12 cellular contexts compared by ENCODE assay signal in genomic region chr7:100484636-100485114, GRCh38. TPM values are rescaled to one million over a fixed set of nuclear protein-coding genes. Genes with fewer than 3 reads are reported as not detected.
DNase-seq lines count a peak whose midpoint lies in the region; ATAC-seq and TF ChIP-seq lines count a peak whose summit lies in the region.
"Had no signal": no experiment of that assay in that cellular context is flagged by ENCODE, and none has a peak within 500 bp of the region (broad histone marks: within the 10 kb centered on the region; RNA-seq: fewer than 3 reads in every experiment).

No MANE protein-coding gene starts in this region.

- intact Hi-C loops in activated CD8-positive, alpha-beta T cell treated with anti-CD3 and anti-CD28 coated beads for 36 hours (cut with micrococcal nuclease): no loop called here
- intact Hi-C loops in testis (cut with DNase I; ENCODE audit: low total_unique reads): loop anchor here (5.0 kb wide), 1 partner anchor 73 kb away; no protein-coding TSS in a partner anchor

- no peaks in the 10 kb centered on the region for H3K36me3 Mint-ChIP-seq in activated naive CD4-positive, alpha-beta T cell treated with anti-CD3 and anti-CD28 coated beads, Interleukin-2, amount 50 U/mL, for 24 hours
- no peaks in the 10 kb centered on the region for H3K36me3 Mint-ChIP-seq in activated CD8-positive, alpha-beta T cell treated with anti-CD3 and anti-CD28 coated beads for 36 hours (ENCODE audit: low read depth)

- TF ChIP-seq POLR2A in testis (IDR thresholded peaks at IDR 0.05): no peak

- POLR2A ChIA-PET in activated CD8-positive, alpha-beta T cell treated with anti-CD3 and anti-CD28 coated beads for 36 hours (lab: Charles Lee): interaction anchor here (1.7 kb wide), 1 partner anchor 61 kb away, joined by 7 read pairs; no protein-coding TSS in a partner anchor

- no peak for ATAC-seq in activated CD8-positive, alpha-beta T cell treated with anti-CD3 and anti-CD28 coated beads for 36 hours
- no peak for ATAC-seq in GM18868 (IDR thresholded peaks at IDR 0.05; ENCODE audit: unreplicated experiment)

- H3K36me3 ChIP-seq in iPS-18a (ENCODE audit: control insufficient read depth, low read depth, low read length) (no peaks in the 10 kb centered on the region), testis (ENCODE audit: low read depth, missing control alignments) (no peaks in the 10 kb centered on the region)

- H3K4me1 ChIP-seq in iPS-18a (ENCODE audit: control insufficient read depth, low read depth, low read length) (peaks cover 16% of the 10 kb centered on the region), testis (peaks cover 32% of the 10 kb centered on the region)

- H3K4me1 Mint-ChIP-seq in activated naive CD4-positive, alpha-beta T cell treated with anti-CD3 and anti-CD28 coated beads, Interleukin-2, amount 50 U/mL, for 24 hours: peaks cover 11% of the 10 kb centered on the region
- H3K4me1 Mint-ChIP-seq in activated CD8-positive, alpha-beta T cell treated with anti-CD3 and anti-CD28 coated beads for 36 hours (ENCODE audit: low read depth): peaks cover 12% of the 10 kb centered on the region

- CTCF ChIA-PET in activated CD8-positive, alpha-beta T cell treated with anti-CD3 and anti-CD28 coated beads for 36 hours (lab: Charles Lee): interaction anchor here (0.7 to 1.6 kb wide), 2 partner anchors 16 to 75 kb away, joined by 3 to 6 read pairs; no protein-coding TSS in a partner anchor

- DNase-seq in activated naive CD4-positive, alpha-beta T cell treated with Interleukin-2 at 50 U/mL for 16 hours: no peak
- no peak for DNase-seq in activated CD8-positive, alpha-beta T cell treated with anti-CD3 and anti-CD28 coated beads for 36 hours
- DNase-seq in testis (no peak), pons (ENCODE audit: low spot score) (no peak), mucosa of gallbladder (ENCODE audit: low spot score) (no peak)
- DNase-seq: activated CD8-positive, alpha-beta memory T cell treated with anti-CD3 and anti-CD28 coated beads for 24 hours; cerebellar nuclear complex; NCI-H1694 had no signal

- H3K4me3 Mint-ChIP-seq in activated naive CD4-positive, alpha-beta T cell treated with anti-CD3 and anti-CD28 coated beads, Interleukin-2, amount 50 U/mL, for 24 hours: peak overlapping the region; percentile 23
- peak overlapping the region; percentile 7 for H3K4me3 Mint-ChIP-seq in activated CD8-positive, alpha-beta T cell treated with anti-CD3 and anti-CD28 coated beads for 36 hours

- TF ChIP-seq CTCF in activated CD8-positive, alpha-beta T cell treated with anti-CD3 and anti-CD28 coated beads for 36 hours (IDR thresholded peaks at IDR 0.05): no peak
- TF ChIP-seq CTCF in testis (IDR thresholded peaks at IDR 0.05): no peak

- H3K9me3 ChIP-seq in iPS-18a (ENCODE audit: control insufficient read depth, low read depth, low read length) (no peaks in the 10 kb centered on the region), testis (no peaks in the 10 kb centered on the region)

- H3K27ac ChIP-seq in iPS-18a (ENCODE audit: low read length) (no peak overlapping the region), testis (peak overlapping the region; percentile 74 to 85)
- H3K27ac ChIP-seq: C4-2B had no signal

- H3K27me3 ChIP-seq in iPS-18a (ENCODE audit: control insufficient read depth, insufficient read depth, low read length) (no peaks in the 10 kb centered on the region), testis (no peaks in the 10 kb centered on the region)

- H3K27me3 Mint-ChIP-seq in activated naive CD4-positive, alpha-beta T cell treated with anti-CD3 and anti-CD28 coated beads, Interleukin-2, amount 50 U/mL, for 24 hours: no peaks in the 10 kb centered on the region
- no peaks in the 10 kb centered on the region for H3K27me3 Mint-ChIP-seq in activated CD8-positive, alpha-beta T cell treated with anti-CD3 and anti-CD28 coated beads for 36 hours

- WGBS in testis, 2 donors: 50 to 79% methylated on average over 8 of the region's 8 CpGs

- H3K4me3 ChIP-seq in iPS-18a (ENCODE audit: low read length): peak overlapping the region; percentile 78
- peak overlapping the region; percentile 66 to 72 for H3K4me3 ChIP-seq in testis

- H3K27ac Mint-ChIP-seq in activated naive CD4-positive, alpha-beta T cell treated with anti-CD3 and anti-CD28 coated beads, Interleukin-2, amount 50 U/mL, for 24 hours: peak overlapping the region; percentile 3
- H3K27ac Mint-ChIP-seq in activated CD8-positive, alpha-beta T cell treated with anti-CD3 and anti-CD28 coated beads for 36 hours: no peak overlapping the region

- H3K9me3 Mint-ChIP-seq in activated naive CD4-positive, alpha-beta T cell treated with anti-CD3 and anti-CD28 coated beads, Interleukin-2, amount 50 U/mL, for 24 hours: no peaks in the 10 kb centered on the region
- no peaks in the 10 kb centered on the region for H3K9me3 Mint-ChIP-seq in activated CD8-positive, alpha-beta T cell treated with anti-CD3 and anti-CD28 coated beads for 36 hours

- H3K9ac ChIP-seq in iPS-18a (ENCODE audit: low read length): no peak overlapping the region

RNA-seq across cellular contexts. Expression of gene NYAP1, which starts 0.9 kb away (rescaled TPM):
- under 1 TPM; 0.32 to 0.38 TPM for total RNA-seq in activated CD8-positive, alpha-beta T cell treated with anti-CD3 and anti-CD28 coated beads for 36 hours
- total RNA-seq in testis: 10 to 100 TPM; 24.7 to 27.3 TPM
- 15.7 TPM for polyA plus RNA-seq in testis (ENCODE audit: insufficient read depth, low read depth, low replicate concordance)
- total RNA-seq in mucosa of gallbladder: 1.2 TPM

RNA-seq across cellular contexts. Expression of gene TSC22D4, which starts 5.7 kb away (rescaled TPM):
- 10 to 100 TPM; 92.6 to 94.2 TPM for total RNA-seq in activated CD8-positive, alpha-beta T cell treated with anti-CD3 and anti-CD28 coated beads for 36 hours
- total RNA-seq in testis (100 to 1,000 TPM; 135 to 165 TPM), mucosa of gallbladder (78.2 TPM)
- polyA plus RNA-seq in testis (ENCODE audit: insufficient read depth, low read depth, low replicate concordance): 57.4 TPM

RNA-seq across cellular contexts. Expression of gene SPACDR, which starts 20.6 kb away (rescaled TPM):
- total RNA-seq in activated CD8-positive, alpha-beta T cell treated with anti-CD3 and anti-CD28 coated beads for 36 hours: 1 to 10 TPM; 3.7 to 4.6 TPM
- total RNA-seq in testis: 10 to 100 TPM; 34.0 to 45.8 TPM
- 84.9 TPM for polyA plus RNA-seq in testis (ENCODE audit: insufficient read depth, low read depth, low replicate concordance)
- total RNA-seq in mucosa of gallbladder: 1.2 TPM

RNA-seq across cellular contexts. Expression of gene PPP1R35, which starts 48.4 kb away (rescaled TPM):
- 10 to 100 TPM; 63.4 to 67.8 TPM for total RNA-seq in activated CD8-positive, alpha-beta T cell treated with anti-CD3 and anti-CD28 coated beads for 36 hours
- total RNA-seq in testis (100 to 1,000 TPM in 1 of 2 donors, 10 to 100 TPM in 1; 97.6 to 128 TPM), mucosa of gallbladder (36.3 TPM)
- polyA plus RNA-seq in testis (ENCODE audit: insufficient read depth, low read depth, low replicate concordance): 76.4 TPM

RNA-seq across cellular contexts. Expression of gene AGFG2, which starts 54.3 kb away (rescaled TPM):
- 10 to 100 TPM; 45.6 to 45.8 TPM for total RNA-seq in activated CD8-positive, alpha-beta T cell treated with anti-CD3 and anti-CD28 coated beads for 36 hours
- 10 to 100 TPM; 62.0 to 67.2 TPM for total RNA-seq in testis
- polyA plus RNA-seq in testis (ENCODE audit: insufficient read depth, low read depth, low replicate concordance): 51.4 TPM
- 102 TPM for total RNA-seq in mucosa of gallbladder

Comparison
In these comparisons a context has a peak if more than half of its experiments do, and no peak if none do; other contexts are left out.
1. RNA of gene NYAP1, which starts 0.9 kb away (total RNA-seq): 24.7 to 27.3 TPM in testis; 1.2 TPM in mucosa of gallbladder (single experiment) and 0.32 to 0.38 TPM in activated CD8-positive, alpha-beta T cell treated with anti-CD3 and anti-CD28 coated beads for 36 hours; every median in the first group is over 10 times any median in the second.
2. RNA of gene SPACDR, which starts 20.6 kb away (total RNA-seq): 34.0 to 45.8 TPM in testis; 3.7 to 4.6 TPM in activated CD8-positive, alpha-beta T cell treated with anti-CD3 and anti-CD28 coated beads for 36 hours and 1.2 TPM in mucosa of gallbladder (single experiment); every median in the first group is over 4 times any median in the second.